ENCODE assay signal across 8 cellular contexts in the genomic region with DNA sequence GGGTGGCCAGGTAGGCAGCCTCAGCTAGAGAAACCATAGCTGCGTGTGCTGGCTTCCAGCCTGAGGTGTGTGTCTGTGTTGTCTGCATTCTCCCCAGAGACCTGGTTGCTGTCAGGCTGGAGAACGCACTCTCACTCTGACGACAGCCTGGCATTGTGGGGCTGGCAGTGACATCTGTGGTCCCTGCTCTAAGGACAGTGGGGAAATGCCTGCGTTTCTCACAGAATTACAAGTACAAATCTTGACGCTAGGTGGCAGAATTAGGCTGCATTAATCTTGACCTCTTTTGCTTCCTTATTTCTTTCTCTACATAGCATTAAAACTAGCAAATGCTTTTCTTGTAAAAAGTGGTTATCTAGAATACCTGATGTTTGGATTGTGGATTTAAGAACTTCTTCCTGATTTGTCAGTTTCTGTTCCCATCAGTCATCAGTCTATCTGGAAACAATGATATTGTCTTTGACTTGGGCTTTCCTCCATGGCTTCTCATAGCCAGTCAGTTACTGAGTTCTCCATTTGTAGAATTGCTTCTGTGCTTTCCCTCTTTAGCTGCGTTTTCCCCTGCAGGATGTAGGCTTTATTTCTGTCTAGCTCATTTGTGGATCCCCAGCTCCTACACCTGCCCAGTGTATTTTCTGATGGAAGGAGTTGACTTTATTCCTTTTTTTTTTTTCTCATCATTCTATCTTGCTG.
DNase-seq lines count a peak whose midpoint lies in the region; ATAC-seq and TF ChIP-seq lines count a peak whose summit lies in the region.

No MANE protein-coding gene starts in this region.

- no peak overlapping the region for H3K4me3 Mint-ChIP-seq in CD4-positive, alpha-beta memory T cell

- CTCF ChIA-PET in CD4-positive, alpha-beta memory T cell (lab: Charles Lee; ENCODE audit: partially characterized antibody) = interaction anchor here (1.1 to 1.9 kb wide), 4 partner anchors 36 to 1872 kb away, joined by 3 to 5 read pairs (median 4); no protein-coding TSS in a partner anchor

- H3K27me3 Mint-ChIP-seq in CD4-positive, alpha-beta memory T cell = peaks cover 6 to 7% of the 10 kb centered on the region in 2 donors

- peak overlapping the region; percentile 28 for H3K9ac ChIP-seq in adipocyte (ENCODE audit: low read length)

- H3K36me3 ChIP-seq in CD4-positive, alpha-beta memory T cell (ENCODE audit: insufficient read depth, low read length) = no peaks in the 10 kb centered on the region
- H3K36me3 ChIP-seq in adipocyte (ENCODE audit: control insufficient read depth, insufficient read depth, low read length, severe bottlenecking) (no peaks in the 10 kb centered on the region), cardiac muscle cell (no peaks in the 10 kb centered on the region), psoas muscle (ENCODE audit: insufficient read depth in 1 of 2, low read depth in 1 of 2) (no peaks in the 10 kb centered on the region)

- no peak overlapping the region for H3K4me3 ChIP-seq in CD4-positive, alpha-beta memory T cell (ENCODE audit: low read length in 2 of 2)
- H3K4me3 ChIP-seq in adipocyte (ENCODE audit: low read length) (no peak overlapping the region), cardiac muscle cell (no peak overlapping the region), psoas muscle (no peak overlapping the region)

- no peaks in the 10 kb centered on the region for H3K36me3 Mint-ChIP-seq in CD4-positive, alpha-beta memory T cell

- H3K9me3 Mint-ChIP-seq in CD4-positive, alpha-beta memory T cell = no peaks in the 10 kb centered on the region

- no peaks in the 10 kb centered on the region for H3K9me3 ChIP-seq in CD4-positive, alpha-beta memory T cell (ENCODE audit: control insufficient read depth in 1 of 2, low read length in 2 of 2)
- H3K9me3 ChIP-seq in adipocyte (ENCODE audit: control insufficient read depth, low read length) (no peaks in the 10 kb centered on the region), cardiac muscle cell (ENCODE audit: low read depth) (no peaks in the 10 kb centered on the region), psoas muscle (no peaks in the 10 kb centered on the region)

- no peak overlapping the region for H3K27ac ChIP-seq in CD4-positive, alpha-beta memory T cell (ENCODE audit: low read depth, low read length)
- H3K27ac ChIP-seq in cardiac muscle cell = no peak overlapping the region
- H3K27ac ChIP-seq in psoas muscle = no peak overlapping the region

- no peaks in the 10 kb centered on the region for H3K27me3 ChIP-seq in CD4-positive, alpha-beta memory T cell (ENCODE audit: insufficient read depth, low read length)
- H3K27me3 ChIP-seq in adipocyte (replicated peaks; ENCODE audit: control insufficient read depth, insufficient read depth, low read length) = no peaks in the 10 kb centered on the region
- H3K27me3 ChIP-seq in cardiac muscle cell = no peaks in the 10 kb centered on the region
- no peaks in the 10 kb centered on the region for H3K27me3 ChIP-seq in psoas muscle (ENCODE audit: insufficient read depth in 3 of 3, low read length in 2 of 3)

- peak in 4 of 5 donors; percentile 32 to 45 (median 38) for DNase-seq in CD4-positive, alpha-beta memory T cell
- DNase-seq in NCI-H2196 (lab: John Stamatoyannopoulos, UW; ENCODE audit: unreplicated experiment) = peak; percentile 56
- DNase-seq in adipocyte (ENCODE audit: low read depth) = peak; percentile 91
- peak; percentile 73 to 76 for DNase-seq in cardiac muscle cell (ENCODE audit: low read depth in 1 of 2, low spot score in 1 of 2)
- DNase-seq in psoas muscle = no peak

- H3K27ac Mint-ChIP-seq in CD4-positive, alpha-beta memory T cell = no peak overlapping the region

- no peaks in the 10 kb centered on the region for H3K4me1 Mint-ChIP-seq in CD4-positive, alpha-beta memory T cell

- TF ChIP-seq CTCF in cardiac muscle cell (IDR thresholded peaks at IDR 0.05; ENCODE audit: low read depth, low read length) = peak; percentile 54
- peak; percentile 62 for TF ChIP-seq CTCF in psoas muscle (IDR thresholded peaks at IDR 0.05)

- WGBS in psoas muscle, 3 donors = 8 to 14% (median 11%) methylated on average over 6 of the region's 6 CpGs

- ATAC-seq in GM18519 (IDR thresholded peaks at IDR 0.05; ENCODE audit: low FRiP score, unreplicated experiment) = peak; percentile 73
- ATAC-seq in HG03025 (IDR thresholded peaks at IDR 0.05; ENCODE audit: low FRiP score, unreplicated experiment) = peak; percentile 55
- peak in 1 of 4 donors; percentile 46 for ATAC-seq in psoas muscle
- no peak for ATAC-seq in GM18873 (IDR thresholded peaks at IDR 0.05; ENCODE audit: low FRiP score, unreplicated experiment)

- no peaks in the 10 kb centered on the region for H3K4me1 ChIP-seq in CD4-positive, alpha-beta memory T cell (ENCODE audit: insufficient read depth, low read length)
- H3K4me1 ChIP-seq in adipocyte (ENCODE audit: control insufficient read depth, insufficient read depth, low read length) (peaks cover 16% of the 10 kb centered on the region), cardiac muscle cell (ENCODE audit: low read depth) (no peaks in the 10 kb centered on the region), psoas muscle (no peaks in the 10 kb centered on the region)

- POLR2A ChIA-PET in CD4-positive, alpha-beta memory T cell (lab: Charles Lee; ENCODE audit: partially characterized antibody) = no interaction called here

- intact Hi-C loops in CD4-positive, alpha-beta memory T cell (cut with micrococcal nuclease) = loop anchor here (1.0 kb wide), 1 partner anchor 1872 kb away; no protein-coding TSS in a partner anchor
- intact Hi-C loops in psoas muscle (cut with DNase I) = loop anchor here (5.0 to 10.0 kb wide), 4 partner anchors 520 to 1882 kb away; no protein-coding TSS in a partner anchor

Comparison
In these comparisons a context has a peak if more than half of its experiments do, and no peak if none do; other contexts are left out.
1. DNase-seq: peak in CD4-positive, alpha-beta memory T cell (4 of 5), NCI-H2196 (single experiment), adipocyte (single experiment) and cardiac muscle cell (2 of 2); none in psoas muscle (0 of 2).